ENCODE assay signal across 15 cellular contexts in the genomic region with DNA sequence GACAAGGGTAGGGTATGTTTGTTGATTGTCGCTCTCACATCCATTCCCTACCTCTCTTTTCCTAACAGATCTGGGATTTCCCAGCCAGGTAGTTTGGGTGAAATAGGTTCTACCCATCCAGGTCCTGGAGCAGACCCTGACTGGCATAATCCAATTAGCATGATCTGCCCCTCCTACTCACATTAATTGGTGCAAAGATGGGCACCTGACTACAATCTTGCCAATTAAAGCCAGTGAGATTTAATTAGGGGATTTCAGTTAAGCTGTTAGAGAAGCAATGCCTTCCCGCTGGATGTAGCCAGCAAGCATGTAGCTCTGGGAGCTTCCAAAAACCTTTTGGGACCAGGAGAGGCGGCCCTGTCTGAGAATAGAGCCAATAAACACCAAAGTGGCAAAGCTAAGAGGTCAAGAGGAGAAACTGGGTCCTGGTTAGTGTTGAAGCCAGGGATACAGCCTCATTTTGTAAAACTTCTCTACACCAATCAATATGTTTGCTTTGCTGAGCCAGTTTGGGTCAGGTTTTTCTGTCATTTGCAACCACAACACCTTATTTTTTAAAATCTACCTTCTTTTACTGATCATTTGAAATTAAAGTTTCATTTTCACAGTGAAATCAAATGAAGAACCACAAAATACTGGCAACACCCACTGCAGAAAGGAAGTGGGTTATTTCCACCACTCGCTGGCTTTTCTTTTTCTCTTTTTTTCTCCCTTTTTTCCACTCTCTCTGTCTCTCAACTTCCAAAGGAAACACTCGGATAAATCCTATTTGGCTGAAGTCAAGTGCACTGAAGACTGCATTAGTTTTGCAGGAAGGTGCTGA. TPM values are rescaled to one million over a fixed set of nuclear protein-coding genes. Genes with fewer than 3 reads are reported as not detected.
DNase-seq lines count a peak whose midpoint lies in the region; ATAC-seq, FAIRE-seq and TF ChIP-seq lines count a peak whose summit lies in the region.
"Had no signal": no experiment of that assay in that cellular context is flagged by ENCODE, and none has a peak within 500 bp of the region (broad histone marks: within the 10 kb centered on the region; RNA-seq: fewer than 3 reads in every experiment).

No MANE protein-coding gene starts in this region.

- H3K4me1 ChIP-seq in Loucy (ENCODE audit: insufficient read depth, low read length, poor library complexity, severe bottlenecking) (peaks cover 59% of the 10 kb centered on the region), small intestine (ENCODE audit: control insufficient read depth in 2 of 2, insufficient read depth in 1 of 2, low read depth in 1 of 2, low read length in 1 of 2) (peaks cover 2 to 3% of the 10 kb centered on the region in 2 donors), sigmoid colon (peaks cover 0 to 16% (median 7%) of the 10 kb centered on the region in 4 donors)

- no peak for FAIRE-seq in small intestine (lab: Jason Lieb, UNC)

- CTCF ChIA-PET in activated CD8-positive, alpha-beta memory T cell treated with anti-CD3 and anti-CD28 coated beads, Interleukin-2, amount 10 ng/mL, durations not matched to agents 7 days and 5 days (lab: Charles Lee), result interaction anchor here (1.0 to 2.5 kb wide), 6 partner anchors 10 to 42 kb away, joined by 3 to 9 read pairs (median 4); no protein-coding TSS in a partner anchor

- peak; percentile 58 for DNase-seq in activated CD8-positive, alpha-beta memory T cell treated with anti-CD3 and anti-CD28 coated beads, Interleukin-2, amount 10 ng/mL, durations not matched to agents 7 days and 5 days
- no peak for DNase-seq in activated CD8-positive, alpha-beta memory T cell treated with anti-CD3 and anti-CD28 coated beads, Interleukin-2, amount 50 U/mL, for 48 hours
- DNase-seq in activated T-helper 2 cell treated with anti-CD3 and anti-CD28 coated beads, Interferon-gamma antibody, Interleukin-2, Interleukin-4, amounts not matched to agents 10 μg/mL and 5 μg/mL and 100 μg/mL, durations not matched to agents 14 hours and 24 hours and 36 hours (ENCODE audit: low spot score), result no peak
- DNase-seq in small intestine (no peak), HuH-7.5 (ENCODE audit: low spot score) (no peak), sigmoid colon (no peak)
- DNase-seq: colonic mucosa, DMS53, esophagus squamous epithelium, Kasumi-1, NCI-H2171 treated with DMSO at 0.1 percent for 48 hours, occipital lobe had no signal

- no peaks in the 10 kb centered on the region for H3K36me3 ChIP-seq in Loucy (ENCODE audit: insufficient read depth, low read length)
- no peaks in the 10 kb centered on the region for H3K36me3 ChIP-seq in small intestine (ENCODE audit: control insufficient read depth in 2 of 2, insufficient read depth in 2 of 2, low read length in 2 of 2)
- no peaks in the 10 kb centered on the region for H3K36me3 ChIP-seq in sigmoid colon
- H3K36me3 ChIP-seq: colonic mucosa, esophagus squamous epithelium had no signal

- intact Hi-C loops in activated T-helper 2 cell treated with anti-CD3 and anti-CD28 coated beads, Interferon-gamma antibody, Interleukin-2, Interleukin-4, amounts not matched to agents 10 μg/mL and 5 μg/mL and 100 μg/mL, durations not matched to agents 14 hours and 24 hours and 36 hours (cut with micrococcal nuclease), result loop anchor here (2.0 to 5.0 kb wide), 3 partner anchors 19 to 509 kb away; a partner anchor contains a TSS
- intact Hi-C loops in sigmoid colon (cut with DNase I), result loop anchor here (5.0 kb wide), 1 partner anchor 66 kb away; no protein-coding TSS in a partner anchor

- ATAC-seq in activated CD8-positive, alpha-beta memory T cell treated with anti-CD3 and anti-CD28 coated beads, Interleukin-2, amount 10 ng/mL, durations not matched to agents 7 days and 5 days, result no peak
- ATAC-seq in HG03045 (IDR thresholded peaks at IDR 0.05; ENCODE audit: unreplicated experiment), result no peak

- H3K4me3 ChIP-seq in Loucy (ENCODE audit: low read length, poor library complexity, severe bottlenecking), result peak overlapping the region; percentile 44
- H3K4me3 ChIP-seq in small intestine (ENCODE audit: low read depth in 1 of 2, low read length in 2 of 2), result no peak overlapping the region
- H3K4me3 ChIP-seq in sigmoid colon, result no peak overlapping the region
- H3K4me3 ChIP-seq: colonic mucosa, esophagus squamous epithelium, lung had no signal

- H3K9me3 ChIP-seq in Loucy (ENCODE audit: insufficient read depth, low read depth, low read length) (no peaks in the 10 kb centered on the region), small intestine (ENCODE audit: control insufficient read depth, low read depth) (no peaks in the 10 kb centered on the region), sigmoid colon (no peaks in the 10 kb centered on the region)
- H3K9me3 ChIP-seq: colonic mucosa, esophagus squamous epithelium had no signal

- no peaks in the 10 kb centered on the region for H3K27me3 Mint-ChIP-seq in activated CD8-positive, alpha-beta memory T cell treated with anti-CD3 and anti-CD28 coated beads, Interleukin-2, amount 10 ng/mL, durations not matched to agents 7 days and 5 days
- peaks cover 3% of the 10 kb centered on the region for H3K27me3 Mint-ChIP-seq in activated T-helper 2 cell treated with anti-CD3 and anti-CD28 coated beads, Interferon-gamma antibody, Interleukin-2, Interleukin-4, amounts not matched to agents 10 μg/mL and 5 μg/mL and 100 μg/mL, durations not matched to agents 14 hours and 24 hours and 36 hours (ENCODE audit: low read depth)

- no peak for TF ChIP-seq CTCF in Loucy (conservative IDR thresholded peaks at IDR 0.05; ENCODE audit: low read length)
- no peak for TF ChIP-seq CTCF in sigmoid colon (IDR thresholded peaks at IDR 0.05)

- TF ChIP-seq EP300 in sigmoid colon (IDR thresholded peaks at IDR 0.05), result no peak

- peaks cover 58% of the 10 kb centered on the region for H3K4me1 Mint-ChIP-seq in activated CD8-positive, alpha-beta memory T cell treated with anti-CD3 and anti-CD28 coated beads, Interleukin-2, amount 10 ng/mL, durations not matched to agents 7 days and 5 days
- peaks cover 58% of the 10 kb centered on the region for H3K4me1 Mint-ChIP-seq in activated T-helper 2 cell treated with anti-CD3 and anti-CD28 coated beads, Interferon-gamma antibody, Interleukin-2, Interleukin-4, amounts not matched to agents 10 μg/mL and 5 μg/mL and 100 μg/mL, durations not matched to agents 14 hours and 24 hours and 36 hours (ENCODE audit: low read depth)

- peaks cover 16% of the 10 kb centered on the region for H3K79me2 ChIP-seq in Loucy (ENCODE audit: insufficient read depth, low read length)

- peaks cover 4% of the 10 kb centered on the region for H4K20me1 ChIP-seq in Loucy (ENCODE audit: insufficient read depth, low read length, poor library complexity, severe bottlenecking)

- H3F3A ChIP-seq in Loucy (ENCODE audit: low read depth), result peaks cover 11% of the 10 kb centered on the region; the same call in 1 of the 2 replicates

- H3K9me2 ChIP-seq in Loucy (replicated peaks; ENCODE audit: low read depth, low read length), result no peaks in the 10 kb centered on the region

- H3K27ac Mint-ChIP-seq in activated CD8-positive, alpha-beta memory T cell treated with anti-CD3 and anti-CD28 coated beads, Interleukin-2, amount 10 ng/mL, durations not matched to agents 7 days and 5 days, result peak overlapping the region; percentile 92
- H3K27ac Mint-ChIP-seq in activated T-helper 2 cell treated with anti-CD3 and anti-CD28 coated beads, Interferon-gamma antibody, Interleukin-2, Interleukin-4, amounts not matched to agents 10 μg/mL and 5 μg/mL and 100 μg/mL, durations not matched to agents 14 hours and 24 hours and 36 hours, result peak overlapping the region; percentile 72

- H3K27ac ChIP-seq in small intestine (ENCODE audit: low read depth in 1 of 2, low read length in 1 of 2) (peak overlapping the region; percentile 37 to 52), sigmoid colon (no peak overlapping the region)
- H3K27ac ChIP-seq: colonic mucosa had no signal

- no peak for TF ChIP-seq POLR2A in sigmoid colon (IDR thresholded peaks at IDR 0.05)

- WGBS in small intestine, 3 donors, result 72 to 86% (median 74%) methylated on average over 5 of the region's 5 CpGs
- 65 to 84% methylated on average over 5 of the region's 5 CpGs for WGBS in sigmoid colon, 2 donors

- H3K9me3 Mint-ChIP-seq in activated CD8-positive, alpha-beta memory T cell treated with anti-CD3 and anti-CD28 coated beads, Interleukin-2, amount 10 ng/mL, durations not matched to agents 7 days and 5 days (ENCODE audit: low read depth), result no peaks in the 10 kb centered on the region
- no peaks in the 10 kb centered on the region for H3K9me3 Mint-ChIP-seq in activated T-helper 2 cell treated with anti-CD3 and anti-CD28 coated beads, Interferon-gamma antibody, Interleukin-2, Interleukin-4, amounts not matched to agents 10 μg/mL and 5 μg/mL and 100 μg/mL, durations not matched to agents 14 hours and 24 hours and 36 hours

- peak overlapping the region; percentile 64 for H2AFZ ChIP-seq in Loucy (ENCODE audit: low read length)

- peak overlapping the region; percentile 96 for H3K4me2 ChIP-seq in Loucy (ENCODE audit: low read depth, low read length, poor library complexity, severe bottlenecking)

- H3K4me3 Mint-ChIP-seq in activated CD8-positive, alpha-beta memory T cell treated with anti-CD3 and anti-CD28 coated beads, Interleukin-2, amount 10 ng/mL, durations not matched to agents 7 days and 5 days, result peak overlapping the region; percentile 49
- H3K4me3 Mint-ChIP-seq in activated T-helper 2 cell treated with anti-CD3 and anti-CD28 coated beads, Interferon-gamma antibody, Interleukin-2, Interleukin-4, amounts not matched to agents 10 μg/mL and 5 μg/mL and 100 μg/mL, durations not matched to agents 14 hours and 24 hours and 36 hours (ENCODE audit: low read depth), result peak overlapping the region; percentile 56

- H3K36me3 Mint-ChIP-seq in activated CD8-positive, alpha-beta memory T cell treated with anti-CD3 and anti-CD28 coated beads, Interleukin-2, amount 10 ng/mL, durations not matched to agents 7 days and 5 days, result peaks cover 10% of the 10 kb centered on the region
- H3K36me3 Mint-ChIP-seq in activated T-helper 2 cell treated with anti-CD3 and anti-CD28 coated beads, Interferon-gamma antibody, Interleukin-2, Interleukin-4, amounts not matched to agents 10 μg/mL and 5 μg/mL and 100 μg/mL, durations not matched to agents 14 hours and 24 hours and 36 hours (ENCODE audit: low read depth), result peaks cover 6% of the 10 kb centered on the region

- H3K9ac ChIP-seq in Loucy (ENCODE audit: low read depth, low read length, poor library complexity, severe bottlenecking), result peak overlapping the region; percentile 38

- H3K27me3 ChIP-seq in Loucy (ENCODE audit: insufficient read depth, low read length, poor library complexity, severe bottlenecking), result no peaks in the 10 kb centered on the region
- no peaks in the 10 kb centered on the region for H3K27me3 ChIP-seq in small intestine (ENCODE audit: control insufficient read depth in 2 of 2, insufficient read depth in 2 of 2, low read length in 2 of 2)
- no peaks in the 10 kb centered on the region for H3K27me3 ChIP-seq in sigmoid colon
- H3K27me3 ChIP-seq: colonic mucosa, esophagus squamous epithelium had no signal

RNA-seq across cellular contexts. Expression of a gene that starts 3.2 kb away (rescaled TPM):
- total RNA-seq in activated CD8-positive, alpha-beta memory T cell treated with anti-CD3 and anti-CD28 coated beads, Interleukin-2, amount 10 ng/mL, durations not matched to agents 7 days and 5 days, result 10 to 100 TPM; 59.0 to 69.7 TPM
- total RNA-seq in activated T-helper 2 cell treated with anti-CD3 and anti-CD28 coated beads, Interferon-gamma antibody, Interleukin-2, Interleukin-4, amounts not matched to agents 10 μg/mL and 5 μg/mL and 100 μg/mL, durations not matched to agents 14 hours and 24 hours and 36 hours, result 14.3 and 20.1 TPM in 2 replicates
- 10 to 100 TPM in 1 of 3 donors, 1 to 10 TPM in 2; 4.9 to 10.3 (median 6.9) TPM for polyA plus RNA-seq in small intestine
- total RNA-seq in sigmoid colon, result 10 to 100 TPM; 27.0 to 36.9 (median 30.0) TPM
- 10 to 100 TPM in 1 of 3 donors, 1 to 10 TPM in 2; 2.3 to 10.3 (median 6.6) TPM for polyA plus RNA-seq in sigmoid colon

Comparison
In these comparisons a context has a peak if more than half of its experiments do, and no peak if none do; other contexts are left out.
1. H3K27ac ChIP-seq: peak in small intestine (2 of 2); none in sigmoid colon (0 of 4).